In the genomic region with DNA sequence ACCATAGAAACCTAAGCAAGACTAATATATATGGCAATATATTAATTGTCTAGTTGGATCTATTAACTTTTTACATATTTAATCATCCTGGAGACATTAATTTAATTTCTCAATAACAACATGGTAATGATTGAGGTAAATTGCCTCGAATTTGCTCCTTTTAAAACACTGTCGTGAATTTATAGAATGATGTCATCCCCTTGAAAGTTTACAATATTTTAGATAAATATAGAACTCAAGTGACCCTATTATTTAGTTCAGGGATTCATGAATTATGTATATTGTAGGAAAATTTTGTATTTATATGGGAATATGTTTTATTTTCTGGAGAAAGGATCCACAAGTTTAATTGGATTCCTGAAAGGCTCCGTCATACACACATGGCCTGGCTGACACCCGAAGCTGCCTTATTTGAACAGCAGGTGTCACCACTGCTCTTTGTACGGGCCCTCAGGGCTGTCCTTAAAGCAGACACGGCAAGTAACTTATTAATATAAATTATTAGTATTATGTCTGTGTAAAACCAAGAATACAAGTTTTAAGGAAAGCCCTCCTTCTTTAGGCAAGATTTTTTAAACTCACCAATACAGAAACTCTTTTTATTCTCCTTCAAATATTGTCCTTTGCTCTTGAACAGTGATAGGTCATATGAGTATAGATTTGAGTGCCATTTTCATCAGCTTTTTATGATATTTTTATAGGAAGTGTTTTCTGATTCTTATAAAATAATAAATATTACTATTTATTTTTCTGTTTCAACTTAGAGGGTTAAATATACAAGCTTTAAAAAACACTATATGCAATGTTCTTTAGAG, we compare ENCODE assay signal across 8 cellular contexts. TPM values are rescaled to one million over a fixed set of nuclear protein-coding genes. Genes with fewer than 3 reads are reported as not detected.
DNase-seq lines count a peak whose midpoint lies in the region; ATAC-seq and TF ChIP-seq lines count a peak whose summit lies in the region.

No MANE protein-coding gene starts in this region.

- H3K27me3 Mint-ChIP-seq in activated naive CD8-positive, alpha-beta T cell: no peaks in the 10 kb centered on the region

- H3K36me3 ChIP-seq in HEK293 (ENCODE audit: control insufficient read depth in 2 of 2, insufficient read depth in 1 of 2, low read length in 2 of 2) (peaks cover 9 to 16% of the 10 kb centered on the region in 2 experiments; a peak in 2 of 3 replicates), MM.1S (replicated peaks; ENCODE audit: insufficient read depth, low read length) (no peaks in the 10 kb centered on the region)

- H3F3A ChIP-seq in MM.1S (ENCODE audit: insufficient read depth, low read length): no peaks in the 10 kb centered on the region

- no peak overlapping the region for H3K27ac Mint-ChIP-seq in activated naive CD8-positive, alpha-beta T cell

- DNase-seq in GM10248 (ENCODE audit: extremely low spot score) (peak; percentile 57), MM.1S (peak; percentile 75), Right ventricle myocardium superior (peak; percentile 77), pulmonary artery endothelial cell (ENCODE audit: low read depth, low spot score) (peak; percentile 61), GM19240 (ENCODE audit: insufficient read length, low spot score) (no peak)

- peaks cover 26% of the 10 kb centered on the region for H3K4me1 Mint-ChIP-seq in activated naive CD8-positive, alpha-beta T cell (ENCODE audit: low read depth)

- no peak overlapping the region for H3K4me3 ChIP-seq in HEK293 (ENCODE audit: low read depth, low read length)
- no peak overlapping the region for H3K4me3 ChIP-seq in MM.1S (ENCODE audit: low read length)

- H3K27ac ChIP-seq in HEK293 (ENCODE audit: extremely low read depth, low read depth, low read length) (no peak overlapping the region), MM.1S (ENCODE audit: low read length) (no peak overlapping the region)

- no peaks in the 10 kb centered on the region for H3K9me3 ChIP-seq in HEK293 (ENCODE audit: control insufficient read depth, insufficient read depth, low read depth, low read length)
- H3K9me3 ChIP-seq in MM.1S (replicated peaks; ENCODE audit: insufficient read depth, low read length): no peaks in the 10 kb centered on the region

- H3K9ac ChIP-seq in MM.1S (ENCODE audit: low read length): no peak overlapping the region

- POLR2A ChIA-PET in GM10248 (lab: Yijun Ruan, JAX) (no interaction called here), HEK293 (lab: Yijun Ruan, JAX) (no interaction called here)

- H3K27me3 ChIP-seq in MM.1S (replicated peaks; ENCODE audit: insufficient read depth, low read length): no peaks in the 10 kb centered on the region

- peak; percentile 70 for ATAC-seq in SK-N-SH treated with all-trans-retinoic acid at 6 μM for 48 hours
- peak; percentile 79 for ATAC-seq in Right ventricle myocardium superior (ENCODE audit: poor library complexity)

- H4K20me1 ChIP-seq in MM.1S (ENCODE audit: insufficient read depth, low read length): no peaks in the 10 kb centered on the region

- intact Hi-C loops in Right ventricle myocardium superior (cut with DNase I): loop anchor here (5.0 to 10.0 kb wide), 2 partner anchors 65 to 223 kb away; no protein-coding TSS in a partner anchor

- no peaks in the 10 kb centered on the region for H3K9me3 Mint-ChIP-seq in activated naive CD8-positive, alpha-beta T cell (ENCODE audit: low read depth)

- H3K9me2 ChIP-seq in MM.1S (replicated peaks; ENCODE audit: insufficient read depth, low read length): no peaks in the 10 kb centered on the region

- H3K4me1 ChIP-seq in HEK293 (ENCODE audit: control insufficient read depth, insufficient read depth, low read length) (peaks cover 2% of the 10 kb centered on the region), MM.1S (ENCODE audit: low read length) (peaks cover 11% of the 10 kb centered on the region)

- CTCF ChIA-PET in GM10248 (lab: Yijun Ruan, JAX): interaction anchor here (0.6 to 20.2 kb wide), 22 partner anchors 7 to 822 kb away, joined by 3 to 550 read pairs (median 4); a partner anchor contains a TSS
- CTCF ChIA-PET in HEK293 (lab: Yijun Ruan, JAX): interaction anchor here (0.5 to 15.4 kb wide), 13 partner anchors 11 to 1226 kb away, joined by 3 to 429 read pairs (median 3); a partner anchor contains a TSS

- no peak overlapping the region for H2AFZ ChIP-seq in MM.1S (ENCODE audit: low read length)

- H3K79me2 ChIP-seq in MM.1S (ENCODE audit: low read length): peaks cover 29% of the 10 kb centered on the region

- TF ChIP-seq CTCF in GM10248 (IDR thresholded peaks at IDR 0.05; ENCODE audit: control extremely low read depth, extremely low read depth, low read depth, missing control alignments) (peak; percentile 77), HEK293 (tag by site-specific recombination; IDR thresholded peaks at IDR 0.05) (no peak), MM.1S (IDR thresholded peaks at IDR 0.05; ENCODE audit: low read length) (peak; percentile 72)

- no peak overlapping the region for H3K4me2 ChIP-seq in MM.1S (ENCODE audit: low read depth, low read length)

- peak overlapping the region; percentile 23 for H3K4me3 Mint-ChIP-seq in activated naive CD8-positive, alpha-beta T cell

- H3K36me3 Mint-ChIP-seq in activated naive CD8-positive, alpha-beta T cell: peaks cover 2% of the 10 kb centered on the region

TF ChIP-seq in HEK293, 187 proteins besides CTCF, POLR2A, EP300 and RAD21 (continues in another document):
- TF ChIP-seq, protein P1, sequence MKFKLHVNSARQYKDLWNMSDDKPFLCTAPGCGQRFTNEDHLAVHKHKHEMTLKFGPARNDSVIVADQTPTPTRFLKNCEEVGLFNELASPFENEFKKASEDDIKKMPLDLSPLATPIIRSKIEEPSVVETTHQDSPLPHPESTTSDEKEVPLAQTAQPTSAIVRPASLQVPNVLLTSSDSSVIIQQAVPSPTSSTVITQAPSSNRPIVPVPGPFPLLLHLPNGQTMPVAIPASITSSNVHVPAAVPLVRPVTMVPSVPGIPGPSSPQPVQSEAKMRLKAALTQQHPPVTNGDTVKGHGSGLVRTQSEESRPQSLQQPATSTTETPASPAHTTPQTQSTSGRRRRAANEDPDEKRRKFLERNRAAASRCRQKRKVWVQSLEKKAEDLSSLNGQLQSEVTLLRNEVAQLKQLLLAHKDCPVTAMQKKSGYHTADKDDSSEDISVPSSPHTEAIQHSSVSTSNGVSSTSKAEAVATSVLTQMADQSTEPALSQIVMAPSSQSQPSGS (tag by site-specific recombination; IDR thresholded peaks at IDR 0.05; ENCODE audit: low read depth): peak; percentile 86
- TF ChIP-seq, protein P2, sequence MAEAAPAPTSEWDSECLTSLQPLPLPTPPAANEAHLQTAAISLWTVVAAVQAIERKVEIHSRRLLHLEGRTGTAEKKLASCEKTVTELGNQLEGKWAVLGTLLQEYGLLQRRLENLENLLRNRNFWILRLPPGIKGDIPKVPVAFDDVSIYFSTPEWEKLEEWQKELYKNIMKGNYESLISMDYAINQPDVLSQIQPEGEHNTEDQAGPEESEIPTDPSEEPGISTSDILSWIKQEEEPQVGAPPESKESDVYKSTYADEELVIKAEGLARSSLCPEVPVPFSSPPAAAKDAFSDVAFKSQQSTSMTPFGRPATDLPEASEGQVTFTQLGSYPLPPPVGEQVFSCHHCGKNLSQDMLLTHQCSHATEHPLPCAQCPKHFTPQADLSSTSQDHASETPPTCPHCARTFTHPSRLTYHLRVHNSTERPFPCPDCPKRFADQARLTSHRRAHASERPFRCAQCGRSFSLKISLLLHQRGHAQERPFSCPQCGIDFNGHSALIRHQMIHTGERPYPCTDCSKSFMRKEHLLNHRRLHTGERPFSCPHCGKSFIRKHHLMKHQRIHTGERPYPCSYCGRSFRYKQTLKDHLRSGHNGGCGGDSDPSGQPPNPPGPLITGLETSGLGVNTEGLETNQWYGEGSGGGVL (tag by site-specific recombination; IDR thresholded peaks at IDR 0.05): no peak
- no peak for TF ChIP-seq KLF10 (tag by site-specific recombination; IDR thresholded peaks at IDR 0.05)

TF ChIP-seq in SK-N-SH treated with all-trans-retinoic acid at 6 μM for 48 hours, 23 proteins besides CTCF, POLR2A, EP300 and RAD21 (continues in another document):
- TF ChIP-seq ZC3H10 (CRISPR knock-in tag; IDR thresholded peaks at IDR 0.05): no peak
- TF ChIP-seq ZNF565 (CRISPR knock-in tag; conservative IDR thresholded peaks at IDR 0.05; ENCODE audit: low read depth): no peak
- TF ChIP-seq ARNTL (CRISPR knock-in tag; IDR thresholded peaks at IDR 0.05; ENCODE audit: borderline replicate concordance, low read depth): no peak
- TF ChIP-seq, protein P3, sequence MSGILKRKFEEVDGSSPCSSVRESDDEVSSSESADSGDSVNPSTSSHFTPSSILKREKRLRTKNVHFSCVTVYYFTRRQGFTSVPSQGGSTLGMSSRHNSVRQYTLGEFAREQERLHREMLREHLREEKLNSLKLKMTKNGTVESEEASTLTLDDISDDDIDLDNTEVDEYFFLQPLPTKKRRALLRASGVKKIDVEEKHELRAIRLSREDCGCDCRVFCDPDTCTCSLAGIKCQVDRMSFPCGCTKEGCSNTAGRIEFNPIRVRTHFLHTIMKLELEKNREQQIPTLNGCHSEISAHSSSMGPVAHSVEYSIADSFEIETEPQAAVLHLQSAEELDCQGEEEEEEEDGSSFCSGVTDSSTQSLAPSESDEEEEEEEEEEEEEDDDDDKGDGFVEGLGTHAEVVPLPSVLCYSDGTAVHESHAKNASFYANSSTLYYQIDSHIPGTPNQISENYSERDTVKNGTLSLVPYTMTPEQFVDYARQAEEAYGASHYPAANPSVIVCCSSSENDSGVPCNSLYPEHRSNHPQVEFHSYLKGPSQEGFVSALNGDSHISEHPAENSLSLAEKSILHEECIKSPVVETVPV (CRISPR knock-in tag; IDR thresholded peaks at IDR 0.05): no peak
- no peak for TF ChIP-seq ESRRG (CRISPR knock-in tag; IDR thresholded peaks at IDR 0.05)
- TF ChIP-seq RARB (CRISPR knock-in tag; IDR thresholded peaks at IDR 0.05): no peak
- TF ChIP-seq TOX (CRISPR knock-in tag; IDR thresholded peaks at IDR 0.05; ENCODE audit: borderline replicate concordance): no peak

RNA-seq across cellular contexts. Expression of a gene that starts 1.9 kb away (rescaled TPM):
- 35.9 TPM for total RNA-seq in Right ventricle myocardium superior
- 93.1 and 130 TPM in 2 replicates for total RNA-seq in pulmonary artery endothelial cell

RNA-seq across cellular contexts. Expression of a gene that starts 10.7 kb away (rescaled TPM):
- total RNA-seq in Right ventricle myocardium superior (0.51 TPM), pulmonary artery endothelial cell (not detected in 2 replicates)

RNA-seq across cellular contexts. Expression of a gene that starts 38.5 kb away (rescaled TPM):
- total RNA-seq in Right ventricle myocardium superior (0.46 TPM), pulmonary artery endothelial cell (not detected in 2 replicates)
